In the genomic region with DNA sequence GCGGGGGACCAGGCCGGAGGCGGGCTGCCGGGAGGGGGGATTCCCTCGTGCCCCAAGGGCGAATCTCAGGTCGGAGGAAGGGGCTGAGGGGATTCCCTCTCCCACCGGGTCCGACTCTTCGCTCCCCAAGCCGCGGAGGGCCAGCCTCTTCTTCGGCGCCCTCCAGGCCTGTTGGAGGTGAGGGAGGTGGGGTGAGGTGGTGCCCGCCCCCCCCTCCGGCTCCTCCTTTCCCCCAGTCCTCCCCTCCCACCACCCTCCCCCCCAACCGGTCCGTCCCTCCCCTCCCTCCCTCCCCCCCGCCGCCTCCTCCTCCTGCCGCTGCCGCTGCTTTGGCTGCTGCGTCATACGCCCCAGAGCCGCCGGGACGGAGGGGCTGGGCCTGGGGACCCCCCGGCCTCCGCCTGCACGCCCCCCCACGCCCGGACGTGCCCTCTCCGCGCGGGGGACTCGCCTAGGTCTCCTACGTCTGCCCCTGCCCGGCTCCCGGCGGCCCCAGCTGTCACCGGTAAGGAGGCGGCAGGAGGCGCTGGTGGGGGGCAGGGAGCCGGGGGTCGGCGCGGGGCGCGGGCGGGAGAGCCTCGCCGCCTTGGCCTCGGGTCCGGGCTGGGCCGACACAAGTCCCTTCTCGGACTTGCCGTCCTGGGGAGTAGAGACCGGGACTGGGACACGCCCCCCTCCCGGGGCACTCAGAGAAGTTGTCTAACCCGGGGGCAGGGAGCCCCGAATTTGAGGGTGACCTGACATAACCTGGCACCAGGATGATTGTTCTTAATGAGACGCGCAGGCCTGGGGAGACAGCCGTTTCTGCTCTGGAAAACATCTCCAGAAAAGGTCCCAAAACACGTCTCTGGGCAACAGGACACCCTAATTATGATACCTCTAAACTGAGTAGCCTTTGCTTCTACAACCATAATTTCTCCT, we compare ENCODE assay signal across 8 cellular contexts. TPM values are rescaled to one million over a fixed set of nuclear protein-coding genes. Genes with fewer than 3 reads are reported as not detected.
DNase-seq lines count a peak whose midpoint lies in the region; ATAC-seq, FAIRE-seq and TF ChIP-seq lines count a peak whose summit lies in the region.

A gene (plus strand): TSS at position 304 of the 921 bp plus-strand sequence. CDS start 1,250 bp downstream, outside the sequence.

- peaks cover 16% of the 10 kb centered on the region for H3K79me2 ChIP-seq in GM12878 (ENCODE audit: control insufficient read depth, insufficient read depth, low read length)

- intact Hi-C loops in Panc1 (cut with micrococcal nuclease; ENCODE audit: unreplicated experiment) (no loop called here), GM12878 (cut with micrococcal nuclease; ENCODE audit: unreplicated experiment) (loop anchor here (1.0 kb wide), 1 partner anchor 43 kb away; a partner anchor contains a TSS), sigmoid colon (cut with DNase I) (loop anchor here (10.0 kb wide), 1 partner anchor 1216 kb away; a partner anchor contains a TSS)

- peak within 1 kb of the TSS; percentile 93 for H3K27ac ChIP-seq in Panc1 (ENCODE audit: low read length)
- H3K27ac ChIP-seq in GM12878 (ENCODE audit: control insufficient read depth, insufficient read depth): peak within 1 kb of the TSS; percentile 90
- peak within 1 kb of the TSS; percentile 93 to 100 (median 98) for H3K27ac ChIP-seq in sigmoid colon

- RAD21 ChIA-PET in GM12878 (lab: Charles Lee; ENCODE audit: unreplicated experiment): interaction anchor here (1.2 kb wide), 2 partner anchors 8 to 15 kb away, joined by 4 to 5 read pairs; no protein-coding TSS in a partner anchor

- ATAC-seq in GM19023 (IDR thresholded peaks at IDR 0.05; ENCODE audit: unreplicated experiment) (peak; percentile 35), HG03139 (IDR thresholded peaks at IDR 0.05; ENCODE audit: unreplicated experiment) (peak; percentile 30), Panc1 (peak; percentile 55), GM12878 (peak; percentile 54)

- POLR2A ChIA-PET in Panc1 (lab: Charles Lee): interaction anchor here (0.6 to 0.7 kb wide), 3 partner anchors 15 to 437 kb away, joined by 3 to 7 read pairs (median 4); no protein-coding TSS in a partner anchor
- POLR2A ChIA-PET in GM12878 (lab: Charles Lee): interaction anchor here (0.6 to 2.2 kb wide), 8 partner anchors 15 to 363 kb away, joined by 3 to 6 read pairs (median 4); a partner anchor contains a TSS

- H3K4me3 ChIP-seq in Panc1 (ENCODE audit: low read depth in 2 of 2, low read length in 2 of 2) (peak within 1 kb of the TSS; percentile 67 to 83), GM12878 (peak within 1 kb of the TSS; percentile 90), sigmoid colon (peak within 1 kb of the TSS; percentile 86 to 99 (median 90))

- H3K9ac ChIP-seq in GM12878 (ENCODE audit: control insufficient read depth, insufficient read depth, low read length): peak within 1 kb of the TSS; percentile 75

- H3K9me3 ChIP-seq in Panc1 (ENCODE audit: control insufficient read depth, insufficient read depth, low read depth, low read length) (no peaks in the 10 kb centered on the region), GM12878 (replicated peaks; ENCODE audit: control insufficient read depth, insufficient read depth, low read length) (no peaks in the 10 kb centered on the region), sigmoid colon (no peaks in the 10 kb centered on the region)

- H3K27me3 ChIP-seq in Panc1 (ENCODE audit: control insufficient read depth, insufficient read depth, low read length) (no peaks in the 10 kb centered on the region), GM12878 (replicated peaks in 1 of 2; ENCODE audit: control insufficient read depth in 2 of 2, insufficient read depth in 2 of 2, low read length in 1 of 2) (no peaks in the 10 kb centered on the region), sigmoid colon (no peaks in the 10 kb centered on the region)

- CTCF ChIA-PET in Panc1 (lab: Charles Lee): interaction anchor here (0.6 to 0.9 kb wide), 3 partner anchors 15 to 735 kb away, joined by 4 to 11 read pairs (median 7); no protein-coding TSS in a partner anchor
- CTCF ChIA-PET in GM12878 (lab: Yijun Ruan, JAX): interaction anchor here (0.9 kb wide), 1 partner anchor 20 kb away, joined by 4 read pairs; no protein-coding TSS in a partner anchor

- in situ Hi-C loops in Panc1 (cut with HindIII; ENCODE audit: low pct_unique_long_range_greater_than_20kb, low sequenced_read_pairs) (no loop called here), GM12878 (cut with MboI) (no loop called here)

- peak within 1 kb of the TSS; percentile 89 for H3K4me2 ChIP-seq in GM12878 (ENCODE audit: control insufficient read depth, insufficient read depth)

- H3K4me1 ChIP-seq in Panc1 (ENCODE audit: control insufficient read depth, insufficient read depth, low read length) (peaks cover 29% of the 10 kb centered on the region), GM12878 (ENCODE audit: control insufficient read depth, insufficient read depth, low read length) (peaks cover 20% of the 10 kb centered on the region), sigmoid colon (peaks cover 0 to 41% (median 27%) of the 10 kb centered on the region in 4 donors)

- BruUV-seq in Panc1 (replicated peaks; lab: Mats Ljungman, UMichigan) (no TSS peak), GM12878 (replicated peaks; lab: Mats Ljungman, UMichigan) (no TSS peak)

- DNase-seq in COR-L47 (lab: John Stamatoyannopoulos, UW): peak; percentile 79
- no peak for DNase-seq in Panc1 (ENCODE audit: low read depth, low spot score)
- DNase-seq in GM12878 (ENCODE audit: low read depth, low spot score): no peak
- DNase-seq in hypothalamus (lab: John Stamatoyannopoulos, UW): peak in 27 of 51 donors; percentile 44 to 95 (median 72)
- no peak for DNase-seq in sigmoid colon
- no peak for DNase-seq in NCI-H128 (lab: John Stamatoyannopoulos, UW; ENCODE audit: unreplicated experiment)

- peak; percentile 79 for TF ChIP-seq POLR2A in GM12878 (IDR thresholded peaks at IDR 0.05; ENCODE audit: low read depth, low read length)
- peak; percentile 13 to 28 for TF ChIP-seq POLR2A in sigmoid colon (IDR thresholded peaks at IDR 0.05)

- peak in 1 of 2 experiments; percentile 20; a peak in 1 of 4 replicates for TF ChIP-seq EP300 in GM12878 (IDR thresholded peaks at IDR 0.05; ENCODE audit: borderline replicate concordance in 1 of 2, control insufficient read depth in 1 of 2, low read depth in 2 of 2, low read length in 2 of 2)
- TF ChIP-seq EP300 in sigmoid colon (IDR thresholded peaks at IDR 0.05): no peak

- no peak for TF ChIP-seq CTCF in Panc1 (IDR thresholded peaks at IDR 0.05)
- TF ChIP-seq CTCF in GM12878 (IDR thresholded peaks at IDR 0.05 in 2 of 3, conservative IDR thresholded peaks at IDR 0.05 in 1 of 3; ENCODE audit: control insufficient read depth in 2 of 3, extremely low read depth in 1 of 3, insufficient read depth in 1 of 3, low read depth in 3 of 3, low read length in 3 of 3): 0 out of 6 replicates have a peak, but pooled peaks of 1 of the 3 experiments have one; percentile 3
- no peak for TF ChIP-seq CTCF in sigmoid colon (IDR thresholded peaks at IDR 0.05)

- peak within 1 kb of the TSS; percentile 88 for H2AFZ ChIP-seq in GM12878 (ENCODE audit: control insufficient read depth, low read depth, low read length)

- no peak for FAIRE-seq in GM12878 (lab: Jason Lieb, UNC)

- SMC1A ChIA-PET in GM12878 (lab: Charles Lee; ENCODE audit: uncharacterized antibody, unreplicated experiment): no interaction called here

- TF ChIP-seq RAD21 in GM12878 (IDR thresholded peaks at IDR 0.05; ENCODE audit: insufficient read depth, low read depth, low read length): no peak

- WGBS in GM12878 (ENCODE audit: insufficient coverage, insufficient replicate concordance, low lambda C conversion rate, missing lambda C conversion rate): 0% methylated on average over 27 of the region's 67 CpGs
- WGBS in sigmoid colon, 2 donors: 1% methylated on average over 66 to 67 of the region's 67 CpGs

- H4K20me1 ChIP-seq in GM12878 (ENCODE audit: control insufficient read depth, insufficient read depth): no peaks in the 10 kb centered on the region; the same call in 1 of the 2 replicates

- H3K36me3 ChIP-seq in Panc1 (ENCODE audit: control insufficient read depth, insufficient read depth, low read length) (peaks cover 9% of the 10 kb centered on the region), GM12878 (ENCODE audit: control insufficient read depth in 2 of 2, insufficient read depth in 2 of 2, low read length in 1 of 2) (peaks cover 12 to 18% of the 10 kb centered on the region in 2 experiments), sigmoid colon (peaks cover 12 to 40% (median 29%) of the 10 kb centered on the region in 4 donors)

TF ChIP-seq in GM12878, 131 proteins besides CTCF, POLR2A, EP300 and RAD21 (continues in another document):
- TF ChIP-seq EGR1 (IDR thresholded peaks at IDR 0.05; ENCODE audit: borderline replicate concordance in 1 of 2, low read depth in 2 of 2, low read length in 2 of 2) (peak in 1 of 2 experiments; percentile 30; a peak in 1 of 3 replicates), IKZF1 (conservative IDR thresholded peaks at IDR 0.05) (peak; percentile 39), SUPT20H (IDR thresholded peaks at IDR 0.05; ENCODE audit: borderline replicate concordance, control insufficient read depth, low read depth, low read length) (no peak), BACH1 (IDR thresholded peaks at IDR 0.05; ENCODE audit: borderline replicate concordance) (peak; percentile 49; the same call in 1 of the 2 replicates), CREM (IDR thresholded peaks at IDR 0.05; ENCODE audit: low read depth) (no peak), POU2F2 (IDR thresholded peaks at IDR 0.05; ENCODE audit: borderline replicate concordance, low read depth, low read length) (peak; percentile 23; the same call in 1 of the 3 replicates)

RNA-seq across cellular contexts. Expression of the gene that starts here (rescaled TPM):
- total RNA-seq in Panc1 (2021; ENCODE audit: unreplicated experiment): 51.6 TPM
- 50.3 TPM for polyA plus RNA-seq in Panc1 (2012; ENCODE audit: insufficient read length)
- total RNA-seq in GM12878 (2013; cell fraction: nucleolus; rRNA removed): 22.1 and 23.7 TPM in 2 replicates
- 6.5 and 6.8 TPM in 2 replicates for total RNA-seq in GM12878 (2014; rRNA removed)
- 5.5 and 6.5 TPM in 2 replicates for total RNA-seq in GM12878 (2014; rRNA removed; fragmentation: Illumina TruSeq; extraction: Trizol)
- 13.5 and 14.5 TPM in 2 replicates for total RNA-seq in GM12878 (2021)
- polyA plus RNA-seq in GM12878 (2011; ENCODE audit: low read depth): 17.4 TPM
- 11.8 and 17.8 TPM in 2 replicates for polyA plus RNA-seq in GM12878 (2011; rRNA removed)
- polyA plus RNA-seq in GM12878 (2011; cell fraction: cytosol; rRNA removed): 20.1 and 23.2 TPM in 2 replicates
- 143 and 159 TPM in 2 replicates for polyA plus RNA-seq in GM12878 (2011; cell fraction: nucleus; rRNA removed)
- 32.7 and 39.8 TPM in 2 replicates for polyA plus RNA-seq in GM12878 (2012)
- polyA plus RNA-seq in GM12878 (2014; fragmentation: Illumina TruSeq; extraction: Trizol): 5.9 and 10.3 TPM in 2 replicates
- 1 to 10 TPM; 1.3 to 2.2 TPM for polyA plus RNA-seq in GM12878 (2014; fragmentation: Nextera tagmentation; extraction: Ambion mirVana)
- polyA plus RNA-seq in GM12878 (2014; rRNA removed): 17.3 and 21.4 TPM in 2 replicates
- 1 to 10 TPM; 3.1 to 3.5 TPM for polyA plus RNA-seq in GM12878 (2016; fragmentation: Nextera tagmentation; extraction: Ambion mirVana)
- polyA minus RNA-seq in GM12878 (2011; rRNA and poly(A)+ RNA removed): 16.9 and 18.6 TPM in 2 replicates
- polyA minus RNA-seq in GM12878 (2011; cell fraction: cytosol; rRNA and poly(A)+ RNA removed): 5.0 and 6.8 TPM in 2 replicates
- 15.6 and 16.6 TPM in 2 replicates for polyA minus RNA-seq in GM12878 (2011; cell fraction: nucleus; rRNA and poly(A)+ RNA removed)
- total RNA-seq in sigmoid colon: 10 to 100 TPM; 57.1 to 82.3 (median 66.0) TPM
- 10 to 100 TPM; 22.4 to 43.2 (median 43.2) TPM for polyA plus RNA-seq in sigmoid colon

Comparison
In these comparisons a context has a peak if more than half of its experiments do, and no peak if none do; other contexts are left out.
1. DNase-seq: peak in COR-L47 (single experiment) and hypothalamus (27 of 51); none in Panc1 (single experiment), GM12878 (single experiment), sigmoid colon (single experiment) and NCI-H128 (single experiment).
2. Peak in every context shown above with its lines, with median percentiles within 50 percentile points of each other: ATAC-seq, H3K27ac ChIP-seq and H3K4me3 ChIP-seq.